In the genomic region with DNA sequence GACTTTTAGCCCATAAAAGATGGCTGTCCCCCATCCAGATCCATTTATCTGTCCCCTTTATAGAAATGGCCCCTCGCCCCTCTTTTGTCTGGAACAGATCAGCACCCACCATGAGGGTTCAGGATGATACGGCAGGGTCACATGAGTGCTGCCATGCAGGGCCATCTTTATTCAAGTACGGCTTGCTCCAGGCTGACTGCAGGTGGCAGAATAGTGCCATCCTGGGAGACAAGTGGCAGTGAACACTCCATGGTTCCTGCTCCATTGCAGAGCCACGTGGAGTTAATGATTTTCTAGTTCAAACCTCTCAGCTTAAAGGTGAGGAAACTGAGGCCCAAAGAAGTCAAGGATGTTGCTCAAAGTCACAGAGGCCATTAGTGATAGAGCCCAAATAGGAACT, we compare ENCODE assay signal across 11 cellular contexts.
A peak's percentile ranks its signal among the peaks of the same experiment; 100 is the strongest.
DNase-seq lines count a peak whose midpoint lies in the region; ATAC-seq and TF ChIP-seq lines count a peak whose summit lies in the region.
"Had no signal": no experiment of that assay in that cellular context is flagged by ENCODE, and none has a peak within 500 bp of the region (broad histone marks: within the 10 kb centered on the region; RNA-seq: fewer than 3 reads in every experiment).

No MANE protein-coding gene starts in this region.

- no peak overlapping the region for H3K18ac ChIP-seq in mesendoderm (ENCODE audit: low read length)

- H3K79me1 ChIP-seq in mesendoderm (ENCODE audit: low read length) = no peaks in the 10 kb centered on the region

- H3K27me3 Mint-ChIP-seq in WTC11 (ENCODE audit: low read depth) = no peaks in the 10 kb centered on the region; the same call in 1 of the 2 replicates
- H3K27me3 Mint-ChIP-seq in activated CD4-positive, alpha-beta T cell treated with anti-CD3 and anti-CD28 coated beads, Interleukin-2, amount 10 ng/mL, durations not matched to agents 24 days and 14 days = peaks cover 28% of the 10 kb centered on the region

- H3K4me3 Mint-ChIP-seq in WTC11 = no peak overlapping the region
- no peak overlapping the region for H3K4me3 Mint-ChIP-seq in activated CD4-positive, alpha-beta T cell treated with anti-CD3 and anti-CD28 coated beads, Interleukin-2, amount 10 ng/mL, durations not matched to agents 24 days and 14 days
- H3K4me3 Mint-ChIP-seq: T-helper 2 cell treated with Interferon-gamma antibody and Interleukin-4, amounts not matched to agents 5 μg/mL and 100 μg/mL, for 36 hours had no signal

- in situ Hi-C loops in GM13976 (cut with MboI; ENCODE audit: low sequenced_read_pairs, unreplicated experiment) = no loop called here

- intact Hi-C loops in activated CD4-positive, alpha-beta T cell treated with anti-CD3 and anti-CD28 coated beads, Interleukin-2, amount 10 ng/mL, durations not matched to agents 24 days and 14 days (cut with micrococcal nuclease) = loop anchor here (10.0 kb wide), 1 partner anchor 629 kb away; a partner anchor contains a TSS

- no peak overlapping the region for H3K27ac ChIP-seq in mesendoderm (ENCODE audit: low read depth, low read length)
- H3K27ac ChIP-seq: right lobe of liver, uterus had no signal

- no peak overlapping the region for H3K4ac ChIP-seq in mesendoderm (ENCODE audit: low read depth, low read length)

- TF ChIP-seq CTCF in WTC11 (IDR thresholded peaks at IDR 0.05) = no peak
- no peak for TF ChIP-seq CTCF in GM13976 (IDR thresholded peaks at IDR 0.05; ENCODE audit: borderline replicate concordance, control extremely low read depth, extremely low read depth, insufficient read depth, missing control alignments)

- H2BK15ac ChIP-seq in mesendoderm (replicated peaks; ENCODE audit: low read depth) = no peak overlapping the region

- DNase-seq in DMS53 treated with DMSO at 0.1 percent for 48 hours (lab: John Stamatoyannopoulos, UW; ENCODE audit: unreplicated experiment) (peak; percentile 31), WTC11 (ENCODE audit: low spot score) (peak; percentile 38), mesendoderm (peak; percentile 40), GM13976 (ENCODE audit: low spot score) (no peak), SKM-1 (lab: John Stamatoyannopoulos, UW; ENCODE audit: unreplicated experiment) (no peak)
- DNase-seq in Jurkat, Clone E6-1 (ENCODE audit: low read depth, low spot score) = peak; percentile 10
- no peak for DNase-seq in activated CD4-positive, alpha-beta T cell treated with anti-CD3 and anti-CD28 coated beads, Interleukin-2, amount 10 ng/mL, durations not matched to agents 24 days and 14 days
- DNase-seq: right lobe of liver, uterus had no signal

- H3K36me3 Mint-ChIP-seq in WTC11 = no peaks in the 10 kb centered on the region
- H3K36me3 Mint-ChIP-seq in activated CD4-positive, alpha-beta T cell treated with anti-CD3 and anti-CD28 coated beads, Interleukin-2, amount 10 ng/mL, durations not matched to agents 24 days and 14 days (ENCODE audit: low read depth) = no peaks in the 10 kb centered on the region

- H3K4me1 ChIP-seq in mesendoderm (ENCODE audit: control insufficient read depth, low read depth, low read length) = no peaks in the 10 kb centered on the region
- H3K4me1 ChIP-seq: right lobe of liver, uterus had no signal

- no peaks in the 10 kb centered on the region for H3K9me3 Mint-ChIP-seq in WTC11
- H3K9me3 Mint-ChIP-seq in activated CD4-positive, alpha-beta T cell treated with anti-CD3 and anti-CD28 coated beads, Interleukin-2, amount 10 ng/mL, durations not matched to agents 24 days and 14 days = no peaks in the 10 kb centered on the region
- H3K9me3 Mint-ChIP-seq: T-helper 2 cell treated with Interferon-gamma antibody and Interleukin-4, amounts not matched to agents 5 μg/mL and 100 μg/mL, for 36 hours had no signal

- H3K4me1 Mint-ChIP-seq in WTC11 = peaks cover 6% of the 10 kb centered on the region
- no peaks in the 10 kb centered on the region for H3K4me1 Mint-ChIP-seq in activated CD4-positive, alpha-beta T cell treated with anti-CD3 and anti-CD28 coated beads, Interleukin-2, amount 10 ng/mL, durations not matched to agents 24 days and 14 days

- no peaks in the 10 kb centered on the region for H3K27me3 ChIP-seq in mesendoderm (ENCODE audit: insufficient read depth, low read length, poor library complexity)
- H3K27me3 ChIP-seq: right lobe of liver, uterus had no signal

- H3K23ac ChIP-seq in mesendoderm (ENCODE audit: low read length) = no peak overlapping the region

- no peak overlapping the region for H2BK5ac ChIP-seq in mesendoderm (ENCODE audit: low read length)

- no peaks in the 10 kb centered on the region for H3K36me3 ChIP-seq in mesendoderm (ENCODE audit: control insufficient read depth, insufficient read depth, low read length)
- H3K36me3 ChIP-seq: right lobe of liver, uterus had no signal

- H3K79me2 ChIP-seq in mesendoderm (ENCODE audit: control insufficient read depth, insufficient read depth, low read length) = no peaks in the 10 kb centered on the region

- no peak overlapping the region for H2BK120ac ChIP-seq in mesendoderm (ENCODE audit: low read depth, low read length)

- CTCF ChIA-PET in WTC11 (lab: Charles Lee) = interaction anchor here (3.2 kb wide), 1 partner anchor 13 kb away, joined by 25 read pairs; no protein-coding TSS in a partner anchor

- peak; percentile 62; the same call in 1 of the 2 replicates for ATAC-seq in WTC11
- no peak for ATAC-seq in HG03457 (IDR thresholded peaks at IDR 0.05; ENCODE audit: unreplicated experiment)

- H3K9ac ChIP-seq in mesendoderm (ENCODE audit: low read length) = no peak overlapping the region

- no peak overlapping the region for H3K56ac ChIP-seq in mesendoderm (ENCODE audit: low read length)

- no peak overlapping the region for H2AK5ac ChIP-seq in mesendoderm (ENCODE audit: low read length)

- no peak overlapping the region for H4K5ac ChIP-seq in mesendoderm (ENCODE audit: low read length)

- H4K8ac ChIP-seq in mesendoderm (ENCODE audit: low read depth, low read length) = no peak overlapping the region

- H3K4me2 ChIP-seq in mesendoderm (ENCODE audit: low read length) = no peak overlapping the region

- WGBS in mesendoderm (ENCODE audit: extremely low coverage, insufficient coverage, low lambda C conversion rate) = no CpG with 5 or more reads among the region's 4 CpGs

- H3K4me3 ChIP-seq in Jurkat, Clone E6-1 (ENCODE audit: low read length) = no peak overlapping the region
- H3K4me3 ChIP-seq in mesendoderm (ENCODE audit: low read length) = no peak overlapping the region
- H3K4me3 ChIP-seq: right lobe of liver, uterus had no signal

- H3K27ac Mint-ChIP-seq in WTC11 = no peak overlapping the region
- no peak overlapping the region for H3K27ac Mint-ChIP-seq in activated CD4-positive, alpha-beta T cell treated with anti-CD3 and anti-CD28 coated beads, Interleukin-2, amount 10 ng/mL, durations not matched to agents 24 days and 14 days
- H3K27ac Mint-ChIP-seq: T-helper 2 cell treated with Interferon-gamma antibody and Interleukin-4, amounts not matched to agents 5 μg/mL and 100 μg/mL, for 36 hours had no signal

- POLR2A ChIA-PET in WTC11 (lab: Charles Lee) = no interaction called here

TF ChIP-seq in WTC11, 78 proteins besides CTCF, POLR2A, EP300 and RAD21 (continues in another document):
- TF ChIP-seq, protein P1, sequence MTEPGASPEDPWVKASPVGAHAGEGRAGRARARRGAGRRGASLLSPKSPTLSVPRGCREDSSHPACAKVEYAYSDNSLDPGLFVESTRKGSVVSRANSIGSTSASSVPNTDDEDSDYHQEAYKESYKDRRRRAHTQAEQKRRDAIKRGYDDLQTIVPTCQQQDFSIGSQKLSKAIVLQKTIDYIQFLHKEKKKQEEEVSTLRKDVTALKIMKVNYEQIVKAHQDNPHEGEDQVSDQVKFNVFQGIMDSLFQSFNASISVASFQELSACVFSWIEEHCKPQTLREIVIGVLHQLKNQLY (CRISPR knock-in tag; IDR thresholded peaks at IDR 0.05) = no peak
- TF ChIP-seq EMX1 (CRISPR knock-in tag; IDR thresholded peaks at IDR 0.05) (no peak), MXD4 (CRISPR knock-in tag; IDR thresholded peaks at IDR 0.05; ENCODE audit: borderline replicate concordance) (no peak), SOX15 (CRISPR knock-in tag; IDR thresholded peaks at IDR 0.05) (no peak), MYBL2 (CRISPR knock-in tag; IDR thresholded peaks at IDR 0.05) (no peak), NFYB (CRISPR knock-in tag; conservative IDR thresholded peaks at IDR 0.05; ENCODE audit: low read depth) (no peak)
- TF ChIP-seq, protein P2, sequence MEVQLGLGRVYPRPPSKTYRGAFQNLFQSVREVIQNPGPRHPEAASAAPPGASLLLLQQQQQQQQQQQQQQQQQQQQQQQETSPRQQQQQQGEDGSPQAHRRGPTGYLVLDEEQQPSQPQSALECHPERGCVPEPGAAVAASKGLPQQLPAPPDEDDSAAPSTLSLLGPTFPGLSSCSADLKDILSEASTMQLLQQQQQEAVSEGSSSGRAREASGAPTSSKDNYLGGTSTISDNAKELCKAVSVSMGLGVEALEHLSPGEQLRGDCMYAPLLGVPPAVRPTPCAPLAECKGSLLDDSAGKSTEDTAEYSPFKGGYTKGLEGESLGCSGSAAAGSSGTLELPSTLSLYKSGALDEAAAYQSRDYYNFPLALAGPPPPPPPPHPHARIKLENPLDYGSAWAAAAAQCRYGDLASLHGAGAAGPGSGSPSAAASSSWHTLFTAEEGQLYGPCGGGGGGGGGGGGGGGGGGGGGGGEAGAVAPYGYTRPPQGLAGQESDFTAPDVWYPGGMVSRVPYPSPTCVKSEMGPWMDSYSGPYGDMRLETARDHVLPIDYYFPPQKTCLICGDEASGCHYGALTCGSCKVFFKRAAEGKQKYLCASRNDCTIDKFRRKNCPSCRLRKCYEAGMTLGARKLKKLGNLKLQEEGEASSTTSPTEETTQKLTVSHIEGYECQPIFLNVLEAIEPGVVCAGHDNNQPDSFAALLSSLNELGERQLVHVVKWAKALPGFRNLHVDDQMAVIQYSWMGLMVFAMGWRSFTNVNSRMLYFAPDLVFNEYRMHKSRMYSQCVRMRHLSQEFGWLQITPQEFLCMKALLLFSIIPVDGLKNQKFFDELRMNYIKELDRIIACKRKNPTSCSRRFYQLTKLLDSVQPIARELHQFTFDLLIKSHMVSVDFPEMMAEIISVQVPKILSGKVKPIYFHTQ (CRISPR knock-in tag; IDR thresholded peaks at IDR 0.05) = no peak
- TF ChIP-seq, protein P3, sequence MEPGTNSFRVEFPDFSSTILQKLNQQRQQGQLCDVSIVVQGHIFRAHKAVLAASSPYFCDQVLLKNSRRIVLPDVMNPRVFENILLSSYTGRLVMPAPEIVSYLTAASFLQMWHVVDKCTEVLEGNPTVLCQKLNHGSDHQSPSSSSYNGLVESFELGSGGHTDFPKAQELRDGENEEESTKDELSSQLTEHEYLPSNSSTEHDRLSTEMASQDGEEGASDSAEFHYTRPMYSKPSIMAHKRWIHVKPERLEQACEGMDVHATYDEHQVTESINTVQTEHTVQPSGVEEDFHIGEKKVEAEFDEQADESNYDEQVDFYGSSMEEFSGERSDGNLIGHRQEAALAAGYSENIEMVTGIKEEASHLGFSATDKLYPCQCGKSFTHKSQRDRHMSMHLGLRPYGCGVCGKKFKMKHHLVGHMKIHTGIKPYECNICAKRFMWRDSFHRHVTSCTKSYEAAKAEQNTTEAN (CRISPR knock-in tag; IDR thresholded peaks at IDR 0.05) = no peak
- TF ChIP-seq, protein P4, sequence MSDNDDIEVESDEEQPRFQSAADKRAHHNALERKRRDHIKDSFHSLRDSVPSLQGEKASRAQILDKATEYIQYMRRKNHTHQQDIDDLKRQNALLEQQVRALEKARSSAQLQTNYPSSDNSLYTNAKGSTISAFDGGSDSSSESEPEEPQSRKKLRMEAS (CRISPR knock-in tag; IDR thresholded peaks at IDR 0.05) = no peak

Comparison
In these comparisons a context has a peak if more than half of its experiments do, and no peak if none do; other contexts are left out.
1. DNase-seq: peak in DMS53 treated with DMSO at 0.1 percent for 48 hours (single experiment), Jurkat, Clone E6-1 (single experiment), WTC11 (single experiment) and mesendoderm (single experiment); none in GM13976 (single experiment), SKM-1 (single experiment) and activated CD4-positive, alpha-beta T cell treated with anti-CD3 and anti-CD28 coated beads, Interleukin-2, amount 10 ng/mL, durations not matched to agents 24 days and 14 days (single experiment).